22 cellular contexts compared by ENCODE assay signal in the genomic region with DNA sequence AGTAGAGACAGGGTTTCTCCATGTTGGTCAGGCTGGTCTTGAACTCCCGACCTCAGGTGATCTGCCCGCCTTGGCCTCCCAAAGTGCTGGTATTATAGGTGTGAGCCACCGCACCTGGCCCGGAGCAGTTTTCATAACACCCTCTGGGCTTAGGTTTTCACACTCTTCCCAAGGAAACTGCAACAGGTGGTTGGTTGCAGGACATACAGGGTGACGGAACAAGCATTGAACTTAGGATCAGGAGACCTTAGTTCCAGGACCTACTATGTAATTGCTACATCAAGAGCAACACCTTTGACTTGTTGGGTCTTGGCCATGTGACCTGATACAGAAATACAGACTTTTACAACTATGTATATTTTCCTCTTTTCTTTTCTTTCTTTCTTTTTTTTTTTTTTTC. TPM values are rescaled to one million over a fixed set of nuclear protein-coding genes. Genes with fewer than 3 reads are reported as not detected.
DNase-seq lines count a peak whose midpoint lies in the region; ATAC-seq and TF ChIP-seq lines count a peak whose summit lies in the region.
"Had no signal": no experiment of that assay in that cellular context is flagged by ENCODE, and none has a peak within 500 bp of the region (broad histone marks: within the 10 kb centered on the region; RNA-seq: fewer than 3 reads in every experiment).

No MANE protein-coding gene starts in this region.

- 92 to 97% methylated on average over 5 of the region's 5 CpGs for whole genome bisulfite sequencing in endodermal cell (ENCODE audit: insufficient coverage in 1 of 2, insufficient read length in 1 of 2), 2 experiments

- H3K4me1 ChIP-seq in HEK293 (ENCODE audit: control insufficient read depth, insufficient read depth, low read length): no peaks in the 10 kb centered on the region
- peaks cover 21% of the 10 kb centered on the region for H3K4me1 ChIP-seq in RWPE2 (ENCODE audit: insufficient read depth, poor library complexity, severe bottlenecking)
- H3K4me1 ChIP-seq in endodermal cell (ENCODE audit: control insufficient read depth, insufficient read depth, low read length): no peaks in the 10 kb centered on the region
- H3K4me1 ChIP-seq in upper lobe of right lung: no peaks in the 10 kb centered on the region
- H3K4me1 ChIP-seq: A549, BE2C had no signal

- H3K27me3 Mint-ChIP-seq in endodermal cell (ENCODE audit: insufficient read depth): no peaks in the 10 kb centered on the region
- H3K27me3 Mint-ChIP-seq: CD4-positive, alpha-beta memory T cell had no signal

- no peak overlapping the region for H3K4me3 Mint-ChIP-seq in endodermal cell
- H3K4me3 Mint-ChIP-seq: CD4-positive, alpha-beta memory T cell; GM23338; H9; HFFc6 had no signal

- peaks cover under 1% of the 10 kb centered on the region for H3K9me3 Mint-ChIP-seq in endodermal cell
- H3K9me3 Mint-ChIP-seq: CD4-positive, alpha-beta memory T cell; GM23338; HFFc6 had no signal

- no peak overlapping the region for H3K9ac ChIP-seq in endodermal cell (ENCODE audit: extremely low read depth, low read length, poor library complexity, severe bottlenecking)

- TF ChIP-seq CTCF in HEK293 (tag by site-specific recombination; IDR thresholded peaks at IDR 0.05) (no peak), RWPE2 (IDR thresholded peaks at IDR 0.05; ENCODE audit: poor library complexity, severe bottlenecking) (no peak), endodermal cell (conservative IDR thresholded peaks at IDR 0.05) (no peak), upper lobe of right lung (IDR thresholded peaks at IDR 0.05) (no peak)

- H3K27me3 ChIP-seq in RWPE2 (ENCODE audit: insufficient read depth, poor library complexity, severe bottlenecking) (no peaks in the 10 kb centered on the region), endodermal cell (ENCODE audit: control insufficient read depth, insufficient read depth, low read length, poor library complexity, severe bottlenecking) (no peaks in the 10 kb centered on the region), upper lobe of right lung (no peaks in the 10 kb centered on the region)
- H3K27me3 ChIP-seq: BE2C; BLaER1 treated with 17β-estradiol and CSF1 and Interleukin-3, amounts not matched to agents 10 nM and 100 nM had no signal

- no peak overlapping the region for H3K27ac Mint-ChIP-seq in endodermal cell
- H3K27ac Mint-ChIP-seq: CD4-positive, alpha-beta memory T cell; GM23338; H9; HFFc6 had no signal

- no peaks in the 10 kb centered on the region for H3K36me3 ChIP-seq in HEK293 (ENCODE audit: control insufficient read depth in 2 of 2, insufficient read depth in 1 of 2, low read length in 2 of 2)
- no peaks in the 10 kb centered on the region for H3K36me3 ChIP-seq in RWPE2 (ENCODE audit: low read depth)
- H3K36me3 ChIP-seq in endodermal cell (ENCODE audit: control insufficient read depth, insufficient read depth, low read length): no peaks in the 10 kb centered on the region
- no peaks in the 10 kb centered on the region for H3K36me3 ChIP-seq in upper lobe of right lung
- H3K36me3 ChIP-seq: BE2C; BLaER1 treated with 17β-estradiol and CSF1 and Interleukin-3, amounts not matched to agents 10 nM and 100 nM had no signal

- H3K36me3 Mint-ChIP-seq in endodermal cell (ENCODE audit: low read depth): no peaks in the 10 kb centered on the region
- H3K36me3 Mint-ChIP-seq: CD4-positive, alpha-beta memory T cell had no signal

- ATAC-seq in RWPE2 (ENCODE audit: low read depth) (no peak), upper lobe of right lung (no peak), HG03565 (IDR thresholded peaks at IDR 0.05; ENCODE audit: unreplicated experiment) (no peak)
- ATAC-seq: A549, GM23338, HCT116 had no signal

- H3K9me3 ChIP-seq in HEK293 (ENCODE audit: control insufficient read depth, insufficient read depth, low read depth, low read length) (no peaks in the 10 kb centered on the region), RWPE2 (ENCODE audit: severe bottlenecking) (no peaks in the 10 kb centered on the region), endodermal cell (ENCODE audit: control insufficient read depth, low read length) (no peaks in the 10 kb centered on the region), upper lobe of right lung (no peaks in the 10 kb centered on the region)
- H3K9me3 ChIP-seq: A549; BE2C; BLaER1 treated with 17β-estradiol and CSF1 and Interleukin-3, amounts not matched to agents 10 nM and 100 nM had no signal

- CTCF ChIA-PET in HEK293 (lab: Yijun Ruan, JAX): no interaction called here

- DNase-seq in RWPE2 (ENCODE audit: low spot score): no peak
- DNase-seq in endodermal cell: peak; percentile 19
- peak; percentile 23 for DNase-seq in upper lobe of right lung
- DNase-seq in NCI-H1105 treated with DMSO at 0.1 percent for 48 hours (lab: John Stamatoyannopoulos, UW): no peak
- no peak for DNase-seq in OCI-M1 (lab: John Stamatoyannopoulos, UW)
- DNase-seq: 8988T; ACHN; BE2C; Calu3; CD4-positive, alpha-beta memory T cell; COR-L47; DMS53; DMS79 treated with DMSO at 0.1 percent for 48 hours; GF-D8; H9 had no signal

- POLR2A ChIA-PET in HEK293 (lab: Yijun Ruan, JAX): no interaction called here

- intact Hi-C loops in upper lobe of right lung (cut with DNase I): no loop called here

- no peak overlapping the region for H3K4me3 ChIP-seq in HEK293 (ENCODE audit: low read depth, low read length)
- H3K4me3 ChIP-seq in RWPE2 (ENCODE audit: severe bottlenecking): no peak overlapping the region
- H3K4me3 ChIP-seq in endodermal cell (ENCODE audit: low read length): no peak overlapping the region
- H3K4me3 ChIP-seq in upper lobe of right lung: no peak overlapping the region
- H3K4me3 ChIP-seq: A549; BLaER1 treated with 17β-estradiol and CSF1 and Interleukin-3, amounts not matched to agents 10 nM and 100 nM; GM23338 had no signal

- H3K27ac ChIP-seq in HEK293 (ENCODE audit: extremely low read depth, low read depth, low read length) (no peak overlapping the region), RWPE2 (ENCODE audit: poor library complexity, severe bottlenecking) (peak overlapping the region; percentile 53), endodermal cell (ENCODE audit: low read depth, low read length) (no peak overlapping the region), upper lobe of right lung (no peak overlapping the region)
- H3K27ac ChIP-seq: A549 had no signal

- H3K4me1 Mint-ChIP-seq in endodermal cell: no peaks in the 10 kb centered on the region

TF ChIP-seq in HEK293, 187 proteins besides CTCF, POLR2A, EP300 and RAD21:
- no peak for TF ChIP-seq ZNF2 (tag by site-specific recombination; IDR thresholded peaks at IDR 0.05)
- TF ChIP-seq, protein P1, sequence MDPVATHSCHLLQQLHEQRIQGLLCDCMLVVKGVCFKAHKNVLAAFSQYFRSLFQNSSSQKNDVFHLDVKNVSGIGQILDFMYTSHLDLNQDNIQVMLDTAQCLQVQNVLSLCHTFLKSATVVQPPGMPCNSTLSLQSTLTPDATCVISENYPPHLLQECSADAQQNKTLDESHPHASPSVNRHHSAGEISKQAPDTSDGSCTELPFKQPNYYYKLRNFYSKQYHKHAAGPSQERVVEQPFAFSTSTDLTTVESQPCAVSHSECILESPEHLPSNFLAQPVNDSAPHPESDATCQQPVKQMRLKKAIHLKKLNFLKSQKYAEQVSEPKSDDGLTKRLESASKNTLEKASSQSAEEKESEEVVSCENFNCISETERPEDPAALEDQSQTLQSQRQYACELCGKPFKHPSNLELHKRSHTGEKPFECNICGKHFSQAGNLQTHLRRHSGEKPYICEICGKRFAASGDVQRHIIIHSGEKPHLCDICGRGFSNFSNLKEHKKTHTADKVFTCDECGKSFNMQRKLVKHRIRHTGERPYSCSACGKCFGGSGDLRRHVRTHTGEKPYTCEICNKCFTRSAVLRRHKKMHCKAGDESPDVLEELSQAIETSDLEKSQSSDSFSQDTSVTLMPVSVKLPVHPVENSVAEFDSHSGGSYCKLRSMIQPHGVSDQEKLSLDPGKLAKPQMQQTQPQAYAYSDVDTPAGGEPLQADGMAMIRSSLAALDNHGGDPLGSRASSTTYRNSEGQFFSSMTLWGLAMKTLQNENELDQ (tag by site-specific recombination; IDR thresholded peaks at IDR 0.05; ENCODE audit: low read depth): no peak
- TF ChIP-seq SCRT1 (tag by site-specific recombination; IDR thresholded peaks at IDR 0.05; ENCODE audit: borderline replicate concordance): peak; percentile 83
- no peak for TF ChIP-seq ZNF157 (tag by site-specific recombination; IDR thresholded peaks at IDR 0.05)
- TF ChIP-seq SCRT2 (tag by site-specific recombination; IDR thresholded peaks at IDR 0.05): peak; percentile 92

RNA-seq across cellular contexts. Expression of a gene that starts 37.9 kb away (rescaled TPM):
- total RNA-seq in endodermal cell: 1 to 10 TPM; 6.3 to 8.5 TPM
- polyA plus RNA-seq in endodermal cell (2013, experiment 1 of 2): 20.2 TPM
- 21.5 TPM for polyA plus RNA-seq in endodermal cell (2013, experiment 2 of 2)
- total RNA-seq in upper lobe of right lung: 225 TPM

RNA-seq across cellular contexts. Expression of a gene that starts 47.6 kb away (rescaled TPM):
- 100 to 1,000 TPM; 260 to 287 TPM for total RNA-seq in endodermal cell
- polyA plus RNA-seq in endodermal cell (2013, experiment 1 of 2): 201 TPM
- polyA plus RNA-seq in endodermal cell (2013, experiment 2 of 2): 190 TPM
- 373 TPM for total RNA-seq in upper lobe of right lung

Comparison
In these comparisons a context has a peak if more than half of its experiments do, and no peak if none do; other contexts are left out.
1. DNase-seq: peak in endodermal cell (single experiment) and upper lobe of right lung (single experiment); none in RWPE2 (single experiment), NCI-H1105 treated with DMSO at 0.1 percent for 48 hours (single experiment) and OCI-M1 (single experiment).
2. RNA of a gene that starts 37.9 kb away (total RNA-seq): 225 TPM in upper lobe of right lung (single experiment); 6.3 to 8.5 TPM in endodermal cell; every median in the first group is over 10 times any median in the second.